8 cellular contexts compared by ENCODE assay signal in the genomic region with DNA sequence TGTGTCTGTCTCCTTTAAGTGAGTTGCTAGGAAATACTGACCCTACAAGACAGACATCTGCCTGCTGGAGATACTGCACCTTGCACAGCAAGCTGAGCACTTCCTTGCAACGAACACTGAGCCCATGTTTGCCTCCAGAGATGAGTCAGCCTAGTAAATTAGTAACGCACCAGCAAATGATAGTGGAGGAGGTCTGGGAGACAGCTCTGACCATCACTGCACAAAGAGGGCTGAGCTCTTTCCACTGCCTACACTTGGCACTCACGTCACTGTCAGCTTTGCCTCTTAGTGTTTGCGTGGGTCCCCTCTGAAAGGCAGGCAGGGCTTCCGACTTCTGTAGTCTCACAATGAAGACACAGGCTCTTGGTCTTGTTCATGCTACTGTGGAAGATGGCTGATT.
DNase-seq lines count a peak whose midpoint lies in the region; ATAC-seq and TF ChIP-seq lines count a peak whose summit lies in the region.

No MANE protein-coding gene starts in this region.

- 46 to 66% methylated on average over 3 to 4 of the region's 5 CpGs for WGBS in esophagus squamous epithelium, 2 donors

- no peak overlapping the region for H3K27ac ChIP-seq in esophagus squamous epithelium

- DNase-seq in GM03348 (ENCODE audit: low spot score) (peak; percentile 59), nucleus accumbens (lab: John Stamatoyannopoulos, UW) (peak in 37 of 56 donors; percentile 9 to 73 (median 39)), NCI-H187 treated with DMSO at 0.1 percent for 48 hours (lab: John Stamatoyannopoulos, UW) (no peak), esophagus squamous epithelium (lab: John Stamatoyannopoulos, UW) (no peak)
- peak; percentile 39 to 53 for DNase-seq in activated T-cell treated with anti-CD3 and anti-CD28 coated beads, Interleukin-2, amount 50 U/mL, for 48 hours
- DNase-seq in activated effector memory CD4-positive, alpha-beta T cell treated with Interleukin-2 at 50 U/mL for 16 hours, result no peak

- no peak for TF ChIP-seq POLR2A in esophagus squamous epithelium (IDR thresholded peaks at IDR 0.05)

- no peaks in the 10 kb centered on the region for H3K9me3 ChIP-seq in esophagus squamous epithelium

- ATAC-seq in GM19397 (IDR thresholded peaks at IDR 0.05; ENCODE audit: unreplicated experiment), result peak; percentile 99
- ATAC-seq in HG03342 (IDR thresholded peaks at IDR 0.05; ENCODE audit: unreplicated experiment), result peak; percentile 99

- no peaks in the 10 kb centered on the region for H3K4me1 ChIP-seq in esophagus squamous epithelium

- no peak overlapping the region for H3K4me3 ChIP-seq in esophagus squamous epithelium

- no peak for TF ChIP-seq CTCF in esophagus squamous epithelium (IDR thresholded peaks at IDR 0.05)

- intact Hi-C loops in esophagus squamous epithelium (cut with DNase I), result no loop called here

- H3K27me3 ChIP-seq in esophagus squamous epithelium, result no peaks in the 10 kb centered on the region

- no peaks in the 10 kb centered on the region for H3K36me3 ChIP-seq in esophagus squamous epithelium

Comparison
In these comparisons a context has a peak if more than half of its experiments do, and no peak if none do; other contexts are left out.
1. DNase-seq: peak in GM03348 (single experiment), activated T-cell treated with anti-CD3 and anti-CD28 coated beads, Interleukin-2, amount 50 U/mL, for 48 hours (2 of 2) and nucleus accumbens (37 of 56); none in activated effector memory CD4-positive, alpha-beta T cell treated with Interleukin-2 at 50 U/mL for 16 hours (single experiment), NCI-H187 treated with DMSO at 0.1 percent for 48 hours (single experiment) and esophagus squamous epithelium (single experiment).